Comparison of ENCODE assay signal across 1 cellular context in genomic region chr1:36187800-36188593, GRCh38.
TF ChIP-seq lines count a peak whose summit lies in the region.

No MANE protein-coding gene starts in this region.

TF ChIP-seq in HepG2, 621 proteins besides CTCF, POLR2A, EP300 and RAD21 (continued from another document and continues in another):
- TF ChIP-seq ZBTB26 (CRISPR knock-in tag; IDR thresholded peaks at IDR 0.05; ENCODE audit: borderline replicate concordance): 0 out of 2 replicates have a peak, but pooled peaks have one; percentile 47
- TF ChIP-seq ELK4 (CRISPR knock-in tag; IDR thresholded peaks at IDR 0.05; ENCODE audit: borderline replicate concordance): no peak
- 0 out of 2 replicates have a peak, but pooled peaks have one; percentile 53 for TF ChIP-seq THAP9 (CRISPR knock-in tag; IDR thresholded peaks at IDR 0.05; ENCODE audit: borderline replicate concordance)
- no peak for TF ChIP-seq MED13 (CRISPR knock-in tag; IDR thresholded peaks at IDR 0.05)
- TF ChIP-seq NFRKB (IDR thresholded peaks at IDR 0.05): no peak
- no peak for TF ChIP-seq AHR (CRISPR knock-in tag; IDR thresholded peaks at IDR 0.05)
- TF ChIP-seq ZSCAN9 (CRISPR knock-in tag; IDR thresholded peaks at IDR 0.05; ENCODE audit: borderline replicate concordance): 0 out of 2 replicates have a peak, but pooled peaks have one; percentile 52
- no peak for TF ChIP-seq CENPBD1 (CRISPR knock-in tag; IDR thresholded peaks at IDR 0.05; ENCODE audit: borderline replicate concordance, low read depth)
- TF ChIP-seq ZNF792 (CRISPR knock-in tag; IDR thresholded peaks at IDR 0.05): peak; percentile 39; the same call in 1 of the 2 replicates
- TF ChIP-seq CREB1 (IDR thresholded peaks at IDR 0.05): no peak
- TF ChIP-seq CREB1 (CRISPR knock-in tag; IDR thresholded peaks at IDR 0.05): no peak
- TF ChIP-seq ZNF512B (CRISPR knock-in tag; IDR thresholded peaks at IDR 0.05; ENCODE audit: borderline replicate concordance): no peak
- no peak for TF ChIP-seq SUZ12 (IDR thresholded peaks at IDR 0.05; ENCODE audit: low read depth, low read length)
- TF ChIP-seq ZNF337 (CRISPR knock-in tag; IDR thresholded peaks at IDR 0.05; ENCODE audit: borderline replicate concordance, low read depth): no peak; the same call in 1 of the 2 replicates
- TF ChIP-seq CENPX (CRISPR knock-in tag; IDR thresholded peaks at IDR 0.05): no peak
- TF ChIP-seq SRY (CRISPR knock-in tag; IDR thresholded peaks at IDR 0.05): no peak
- no peak for TF ChIP-seq TBL1XR1 (IDR thresholded peaks at IDR 0.05; ENCODE audit: borderline replicate concordance, low read length, partially characterized antibody)
- TF ChIP-seq BCL6 (CRISPR knock-in tag; IDR thresholded peaks at IDR 0.05): no peak; the same call in 1 of the 2 replicates
- TF ChIP-seq ELF3 (CRISPR knock-in tag; IDR thresholded peaks at IDR 0.05): 0 out of 2 replicates have a peak, but pooled peaks have one; percentile 31
- no peak; the same call in 1 of the 2 replicates for TF ChIP-seq KLF11 (CRISPR knock-in tag; IDR thresholded peaks at IDR 0.05)
- no peak; the same call in 1 of the 2 replicates for TF ChIP-seq ZNF691 (CRISPR knock-in tag; IDR thresholded peaks at IDR 0.05; ENCODE audit: borderline replicate concordance, low read depth)
- no peak for TF ChIP-seq ZNF777 (CRISPR knock-in tag; IDR thresholded peaks at IDR 0.05)
- TF ChIP-seq ZNF496 (CRISPR knock-in tag; IDR thresholded peaks at IDR 0.05; ENCODE audit: insufficient replicate concordance): no peak
- 0 out of 2 replicates have a peak, but pooled peaks have one; percentile 54 for TF ChIP-seq ZBTB7A (CRISPR knock-in tag; IDR thresholded peaks at IDR 0.05)
- TF ChIP-seq SRSF4 (IDR thresholded peaks at IDR 0.05; ENCODE audit: low read depth, low read length, poor library complexity, severe bottlenecking): no peak
- TF ChIP-seq SSRP1 (CRISPR knock-in tag; IDR thresholded peaks at IDR 0.05): 0 out of 2 replicates have a peak, but pooled peaks have one; percentile 67
- no peak for TF ChIP-seq ZFP62 (CRISPR knock-in tag; IDR thresholded peaks at IDR 0.05)
- TF ChIP-seq FOXC1 (CRISPR knock-in tag; IDR thresholded peaks at IDR 0.05; ENCODE audit: borderline replicate concordance): no peak
- TF ChIP-seq ZNF616 (CRISPR knock-in tag; IDR thresholded peaks at IDR 0.05; ENCODE audit: low read depth): no peak
- no peak for TF ChIP-seq ZBTB44 (CRISPR knock-in tag; IDR thresholded peaks at IDR 0.05)
- no peak for TF ChIP-seq ZNF367 (CRISPR knock-in tag; IDR thresholded peaks at IDR 0.05; ENCODE audit: borderline replicate concordance)
- no peak for TF ChIP-seq ZEB1 (IDR thresholded peaks at IDR 0.05; ENCODE audit: insufficient replicate concordance, low read depth)
- no peak for TF ChIP-seq ZNF615 (CRISPR knock-in tag; IDR thresholded peaks at IDR 0.05; ENCODE audit: borderline replicate concordance)
- no peak for TF ChIP-seq RBAK (CRISPR knock-in tag; IDR thresholded peaks at IDR 0.05)
- peak; percentile 55; the same call in 1 of the 2 replicates for TF ChIP-seq MAX (IDR thresholded peaks at IDR 0.05)
- no peak for TF ChIP-seq ZNF18 (CRISPR knock-in tag; IDR thresholded peaks at IDR 0.05; ENCODE audit: insufficient replicate concordance)
- no peak; the same call in 1 of the 2 replicates for TF ChIP-seq THYN1 (CRISPR knock-in tag; IDR thresholded peaks at IDR 0.05; ENCODE audit: borderline replicate concordance, low read depth)
- TF ChIP-seq ZNF550 (CRISPR knock-in tag; IDR thresholded peaks at IDR 0.05; ENCODE audit: borderline replicate concordance): 0 out of 2 replicates have a peak, but pooled peaks have one; percentile 78
- no peak for TF ChIP-seq MEIS1 (CRISPR knock-in tag; IDR thresholded peaks at IDR 0.05; ENCODE audit: borderline replicate concordance)
- peak; percentile 80 for TF ChIP-seq MXD4 (CRISPR knock-in tag; IDR thresholded peaks at IDR 0.05)
- no peak for TF ChIP-seq HNRNPH1 (optimal IDR thresholded peaks at IDR 0.05; ENCODE audit: low read depth, low read length)
- peak; percentile 47; the same call in 1 of the 2 replicates for TF ChIP-seq PHF8 (CRISPR knock-in tag; IDR thresholded peaks at IDR 0.05)
- peak; percentile 65; the same call in 1 of the 2 replicates for TF ChIP-seq RXRA (CRISPR knock-in tag; IDR thresholded peaks at IDR 0.05)
- TF ChIP-seq SPEN (CRISPR knock-in tag; IDR thresholded peaks at IDR 0.05; ENCODE audit: low read depth): no peak
- TF ChIP-seq PBX2 (CRISPR knock-in tag; IDR thresholded peaks at IDR 0.05): no peak
- TF ChIP-seq ZFP36L1 (CRISPR knock-in tag; IDR thresholded peaks at IDR 0.05): no peak
- TF ChIP-seq DRAP1 (CRISPR knock-in tag; IDR thresholded peaks at IDR 0.05): peak; percentile 26; the same call in 1 of the 2 replicates
- TF ChIP-seq ZNF260 (CRISPR knock-in tag; IDR thresholded peaks at IDR 0.05; ENCODE audit: borderline replicate concordance, low read depth): no peak
- no peak for TF ChIP-seq ZNF101 (CRISPR knock-in tag; IDR thresholded peaks at IDR 0.05; ENCODE audit: borderline replicate concordance, low read depth)
- no peak for TF ChIP-seq ZNF383 (CRISPR knock-in tag; IDR thresholded peaks at IDR 0.05; ENCODE audit: borderline replicate concordance)
- peak; percentile 87 to 93 for TF ChIP-seq HMGXB4 (CRISPR knock-in tag; IDR thresholded peaks at IDR 0.05; ENCODE audit: borderline replicate concordance in 1 of 2, low read depth in 1 of 2)
- TF ChIP-seq SP5 (CRISPR knock-in tag; IDR thresholded peaks at IDR 0.05; ENCODE audit: borderline replicate concordance, low read depth): no peak
